ENCODE assay signal across 8 cellular contexts in the genomic region with DNA sequence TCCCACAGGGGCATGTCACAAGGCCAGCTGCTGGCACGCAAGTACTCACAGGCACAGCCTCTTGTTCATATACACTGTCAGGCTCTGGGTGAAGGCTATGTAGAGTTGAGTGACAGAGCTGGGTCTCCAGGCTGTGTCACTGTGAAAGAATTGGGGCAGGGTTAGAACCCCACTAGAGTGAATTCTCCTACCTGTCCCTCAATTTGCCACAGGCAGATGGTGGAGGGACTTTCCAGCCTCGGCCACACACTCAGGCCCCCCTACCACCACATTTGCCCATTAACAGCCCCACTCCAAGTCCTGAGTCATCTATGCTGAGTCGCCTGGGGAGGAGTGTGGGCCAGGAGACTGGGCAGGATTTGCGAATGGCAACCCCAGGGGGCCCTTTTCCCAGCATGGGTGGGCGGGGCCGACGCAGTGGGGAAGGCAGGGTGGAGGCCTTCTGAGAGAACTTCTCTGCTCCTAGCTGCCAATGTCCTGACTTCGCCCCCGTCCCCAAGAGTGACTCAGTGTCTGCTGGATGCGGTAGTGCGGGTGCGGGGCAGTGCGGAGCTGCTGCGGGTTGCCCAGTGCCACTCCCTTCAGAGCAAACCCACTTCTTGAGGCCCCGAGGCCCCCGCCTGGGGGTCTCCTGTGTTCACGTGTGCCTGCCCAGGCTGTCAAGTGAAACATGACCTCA. TPM values are rescaled to one million over a fixed set of nuclear protein-coding genes. Genes with fewer than 3 reads are reported as not detected.
DNase-seq lines count a peak whose midpoint lies in the region; ATAC-seq, FAIRE-seq and TF ChIP-seq lines count a peak whose summit lies in the region.

No MANE protein-coding gene starts in this region.

- no peak for TF ChIP-seq CTCF in heart right ventricle (IDR thresholded peaks at IDR 0.05)

- intact Hi-C loops in heart right ventricle (cut with DNase I): loop anchor here in 1 of 10 donors (5.0 kb wide), 1 partner anchor 33 kb away; no protein-coding TSS in a partner anchor

- peak in 6 of 8 donors; percentile 7 to 56 (median 27) for ATAC-seq in heart right ventricle
- ATAC-seq in GM18520 (IDR thresholded peaks at IDR 0.05; ENCODE audit: unreplicated experiment): no peak
- no peak for ATAC-seq in HG02970 (IDR thresholded peaks at IDR 0.05; ENCODE audit: low FRiP score, unreplicated experiment)
- no peak for ATAC-seq in GM19455 (IDR thresholded peaks at IDR 0.05; ENCODE audit: unreplicated experiment)

- peaks cover 68 to 100% (median 100%) of the 10 kb centered on the region in 10 experiments for H3K4me1 ChIP-seq in BLaER1 treated with 17β-estradiol and CSF1 and Interleukin-3, amounts not matched to agents 10 nM and 100 nM
- peaks cover 8 to 43% (median 35%) of the 10 kb centered on the region in 9 donors for H3K4me1 ChIP-seq in heart right ventricle

- H3K4me2 ChIP-seq in BLaER1 treated with 17β-estradiol and CSF1 and Interleukin-3, amounts not matched to agents 10 nM and 100 nM: peak overlapping the region; percentile 94 to 100 (median 97)

- no peaks in the 10 kb centered on the region for H3K36me3 ChIP-seq in BLaER1 treated with 17β-estradiol and CSF1 and Interleukin-3, amounts not matched to agents 10 nM and 100 nM
- H3K36me3 ChIP-seq in heart right ventricle: no peaks in the 10 kb centered on the region

- H3K9ac ChIP-seq in BLaER1 treated with 17β-estradiol and CSF1 and Interleukin-3, amounts not matched to agents 10 nM and 100 nM: peak overlapping the region in 8 of 11 experiments; percentile 23 to 80 (median 60); a peak in 14 of 22 replicates

- 61 to 64% methylated on average over 17 of the region's 17 CpGs for WGBS in heart right ventricle, 2 donors

- H3K27me3 ChIP-seq in BLaER1 treated with 17β-estradiol and CSF1 and Interleukin-3, amounts not matched to agents 10 nM and 100 nM: peaks cover 0 to 53% (median 3%) of the 10 kb centered on the region in 11 experiments; a peak in 11 of 22 replicates
- H3K27me3 ChIP-seq in heart right ventricle: peaks cover 6 to 58% (median 30%) of the 10 kb centered on the region in 7 donors

- H4K20me1 ChIP-seq in BLaER1 treated with 17β-estradiol and CSF1 and Interleukin-3, amounts not matched to agents 10 nM and 100 nM: peaks cover 0 to 55% (median 0%) of the 10 kb centered on the region in 11 experiments; a peak in 3 of 22 replicates

- DNase-seq in GM19239 (ENCODE audit: insufficient read length, low spot score): no peak
- DNase-seq in SW480 (ENCODE audit: low spot score): peak; percentile 66
- peak in 1 of 2 donors; percentile 60 for DNase-seq in heart right ventricle
- DNase-seq in stimulated activated CD4-positive, alpha-beta T cell treated with anti-CD3 and anti-CD28 coated beads, Interleukin-4, amount 100 ng/mL, for 1 hour: peak; percentile 27

- H3K4me3 ChIP-seq in BLaER1 treated with 17β-estradiol and CSF1 and Interleukin-3, amounts not matched to agents 10 nM and 100 nM: peak overlapping the region in 4 of 10 experiments; percentile 8 to 62 (median 28); a peak in 6 of 20 replicates
- H3K4me3 ChIP-seq in heart right ventricle: peak overlapping the region in 1 of 10 donors; percentile 51

- H3K27ac ChIP-seq in BLaER1 treated with 17β-estradiol and CSF1 and Interleukin-3, amounts not matched to agents 10 nM and 100 nM: peak overlapping the region in 9 of 11 experiments; percentile 36 to 88 (median 72); a peak in 17 of 22 replicates
- peak overlapping the region in 3 of 10 donors; percentile 15 to 64 (median 36) for H3K27ac ChIP-seq in heart right ventricle

- peak; percentile 37 for FAIRE-seq in GM19239 (lab: Jason Lieb, UNC)

- no peaks in the 10 kb centered on the region for H3K9me3 ChIP-seq in BLaER1 treated with 17β-estradiol and CSF1 and Interleukin-3, amounts not matched to agents 10 nM and 100 nM (replicated peaks in 1 of 11)
- H3K9me3 ChIP-seq in heart right ventricle: no peaks in the 10 kb centered on the region

RNA-seq across cellular contexts. Expression of a gene that starts 50.3 kb away (rescaled TPM):
- total RNA-seq in heart right ventricle: under 1 TPM in 2 of 10 donors, not detected in 8; 0.08 to 0.09 TPM
- under 1 TPM in 1 of 2 donors, not detected in 1; 0.03 TPM for polyA plus RNA-seq in heart right ventricle

Comparison
In these comparisons a context has a peak if more than half of its experiments do, and no peak if none do; other contexts are left out.
1. ATAC-seq: peak in heart right ventricle (6 of 8); none in GM18520 (single experiment), HG02970 (single experiment) and GM19455 (single experiment).